In genomic region chr1:55689800-55690199, GRCh38 we compare ENCODE assay signal across 18 cellular contexts.
DNase-seq lines count a peak whose midpoint lies in the region; ATAC-seq and TF ChIP-seq lines count a peak whose summit lies in the region.
"Had no signal": no experiment of that assay in that cellular context is flagged by ENCODE, and none has a peak within 500 bp of the region (broad histone marks: within the 10 kb centered on the region; RNA-seq: fewer than 3 reads in every experiment).

No MANE protein-coding gene starts in this region.

- H3K27me3 ChIP-seq in SK-N-SH (ENCODE audit: insufficient read depth) (no peaks in the 10 kb centered on the region), mesenchymal stem cell (ENCODE audit: control insufficient read depth in 1 of 2, insufficient read depth in 1 of 2, low read length in 2 of 2) (no peaks in the 10 kb centered on the region), trophoblast cell (ENCODE audit: insufficient read depth, low read length) (no peaks in the 10 kb centered on the region), PC-9 (ENCODE audit: insufficient read depth, low read depth) (no peaks in the 10 kb centered on the region)
- H3K27me3 ChIP-seq: BLaER1 had no signal

- no peak overlapping the region for H4K91ac ChIP-seq in mesenchymal stem cell (ENCODE audit: low read length)
- H4K91ac ChIP-seq in trophoblast cell (ENCODE audit: low read depth, low read length), result no peak overlapping the region

- H3K9me2 ChIP-seq in SK-N-SH, result no peaks in the 10 kb centered on the region
- no peaks in the 10 kb centered on the region for H3K9me2 ChIP-seq in PC-9 (ENCODE audit: insufficient read depth)

- H3K79me1 ChIP-seq in mesenchymal stem cell (replicated peaks; ENCODE audit: low read length, poor library complexity, severe bottlenecking), result no peaks in the 10 kb centered on the region
- H3K79me1 ChIP-seq in trophoblast cell (ENCODE audit: low read length), result peaks cover 49% of the 10 kb centered on the region

- no peak overlapping the region for H2BK15ac ChIP-seq in mesenchymal stem cell (ENCODE audit: low read depth, poor library complexity, severe bottlenecking)

- BruUV-seq in PC-9 (replicated peaks; lab: Mats Ljungman, UMichigan), result no TSS peak

- H3K4me1 ChIP-seq in SK-N-SH (ENCODE audit: control insufficient read depth in 1 of 2, insufficient read depth in 2 of 2, low read depth in 1 of 2, low read length in 1 of 2), result peaks cover 10 to 53% of the 10 kb centered on the region in 2 experiments; a peak in 2 of 4 replicates
- H3K4me1 ChIP-seq in mesenchymal stem cell (ENCODE audit: control insufficient read depth, insufficient read depth, low read depth, low read length), result no peaks in the 10 kb centered on the region
- H3K4me1 ChIP-seq in trophoblast cell (ENCODE audit: control insufficient read depth in 1 of 2, insufficient read depth in 2 of 2, low read length in 2 of 2), result peaks cover 10 to 14% of the 10 kb centered on the region in 2 experiments
- no peaks in the 10 kb centered on the region for H3K4me1 ChIP-seq in PC-9 (replicated peaks; ENCODE audit: insufficient read depth)
- H3K4me1 ChIP-seq: BLaER1 had no signal

- H3K23ac ChIP-seq in mesenchymal stem cell (ENCODE audit: low read length in 2 of 2), result no peak overlapping the region
- H3K23ac ChIP-seq in trophoblast cell (ENCODE audit: low read length), result no peak overlapping the region

- H3K14ac ChIP-seq in mesenchymal stem cell (ENCODE audit: low read length in 2 of 2) (no peak overlapping the region), trophoblast cell (ENCODE audit: low read length) (no peak overlapping the region)

- DNase-seq in SK-N-SH, result no peak
- no peak for DNase-seq in mesenchymal stem cell
- DNase-seq in trophoblast cell, result no peak
- DNase-seq in RWPE1 (ENCODE audit: low spot score), result no peak
- no peak for DNase-seq in PC-9
- DNase-seq: Calu3; CD4-positive, alpha-beta T cell; COR-L47; DMS53; DMS79 treated with DMSO at 0.1 percent for 48 hours; GF-D8; H9 had no signal

- intact Hi-C loops in PC-9 (cut with micrococcal nuclease; ENCODE audit: unreplicated experiment), result no loop called here

- POLR2A ChIA-PET in SK-N-SH (lab: Yijun Ruan, JAX) (interaction anchor here (1.0 kb wide), 1 partner anchor 49 kb away, joined by 4 read pairs; no protein-coding TSS in a partner anchor), RWPE1 (lab: Yijun Ruan, JAX; ENCODE audit: low non-redundant PET) (no interaction called here), PC-9 (lab: Charles Lee; ENCODE audit: unreplicated experiment) (no interaction called here)

- H2BK12ac ChIP-seq in mesenchymal stem cell (ENCODE audit: low read length in 2 of 2) (peak overlapping the region in 1 of 2 experiments; percentile 24), trophoblast cell (ENCODE audit: low read length) (peak overlapping the region; percentile 85)

- no peak overlapping the region for H2BK5ac ChIP-seq in mesenchymal stem cell (ENCODE audit: low read depth, low read length, poor library complexity, severe bottlenecking)
- H2BK5ac ChIP-seq in trophoblast cell (ENCODE audit: low read depth, low read length, poor library complexity), result no peak overlapping the region

- H3K9ac ChIP-seq in SK-N-SH (no peak overlapping the region), mesenchymal stem cell (ENCODE audit: low read length) (peak overlapping the region; percentile 57), trophoblast cell (ENCODE audit: low read length) (no peak overlapping the region)
- H3K9ac ChIP-seq: BLaER1 had no signal

- no peak overlapping the region for H4K12ac ChIP-seq in trophoblast cell (ENCODE audit: low read depth, low read length)

- no peak for ATAC-seq in SK-N-SH treated with all-trans-retinoic acid at 6 μM for 48 hours
- ATAC-seq: GM23338, HCT116 had no signal

- H3K4ac ChIP-seq in mesenchymal stem cell (ENCODE audit: low read depth in 1 of 2, low read length in 2 of 2) (no peak overlapping the region), trophoblast cell (ENCODE audit: low read depth, low read length) (no peak overlapping the region)

- H3K36me3 ChIP-seq in SK-N-SH (replicated peaks in 1 of 2; ENCODE audit: control insufficient read depth in 1 of 2, insufficient read depth in 2 of 2, low read length in 1 of 2), result no peaks in the 10 kb centered on the region
- no peaks in the 10 kb centered on the region for H3K36me3 ChIP-seq in mesenchymal stem cell (ENCODE audit: control insufficient read depth in 1 of 2, insufficient read depth in 2 of 2, low read depth in 1 of 2, low read length in 2 of 2)
- H3K36me3 ChIP-seq in trophoblast cell (ENCODE audit: control insufficient read depth in 1 of 2, insufficient read depth in 2 of 2, low read length in 2 of 2), result no peaks in the 10 kb centered on the region
- H3K36me3 ChIP-seq in PC-9 (ENCODE audit: low read depth), result no peaks in the 10 kb centered on the region
- H3K36me3 ChIP-seq: BLaER1 had no signal

- H3K4me3 ChIP-seq in SK-N-SH (ENCODE audit: low read depth in 2 of 2, low read length in 1 of 2) (no peak overlapping the region), mesenchymal stem cell (ENCODE audit: insufficient read depth in 1 of 2, low read depth in 1 of 2, low read length in 2 of 2) (no peak overlapping the region), trophoblast cell (ENCODE audit: low read depth, low read length) (no peak overlapping the region), PC-9 (no peak overlapping the region)
- H3K4me3 ChIP-seq: BLaER1, GM23338 had no signal

- H3F3A ChIP-seq in SK-N-SH (replicated peaks; ENCODE audit: insufficient read depth) (peaks cover 4% of the 10 kb centered on the region), PC-9 (ENCODE audit: insufficient read depth, low read depth) (no peaks in the 10 kb centered on the region)

- TF ChIP-seq EP300 in SK-N-SH (IDR thresholded peaks at IDR 0.05; ENCODE audit: borderline replicate concordance in 1 of 2, low read depth in 1 of 2, low read length in 1 of 2), result peak in 1 of 2 experiments; percentile 71; a peak in 2 of 4 replicates

- H3K9me3 ChIP-seq in SK-N-SH, result no peaks in the 10 kb centered on the region
- H3K9me3 ChIP-seq in mesenchymal stem cell (ENCODE audit: control insufficient read depth, low read length), result no peaks in the 10 kb centered on the region
- H3K9me3 ChIP-seq in trophoblast cell (ENCODE audit: insufficient read depth, low read depth, low read length), result no peaks in the 10 kb centered on the region
- H3K9me3 ChIP-seq in PC-9 (ENCODE audit: insufficient read depth, low read depth), result no peaks in the 10 kb centered on the region
- H3K9me3 ChIP-seq: BLaER1 had no signal

- H3K27ac ChIP-seq in SK-N-SH (ENCODE audit: low read depth in 2 of 2, low read length in 1 of 2) (peak overlapping the region in 1 of 2 experiments; percentile 88; a peak in 2 of 4 replicates), mesenchymal stem cell (ENCODE audit: low read length, poor library complexity, severe bottlenecking) (no peak overlapping the region), trophoblast cell (ENCODE audit: low read depth, low read length) (no peak overlapping the region), RWPE1 (no peak overlapping the region), PC-9 (no peak overlapping the region)
- H3K27ac ChIP-seq: 22Rv1, BLaER1, C4-2B had no signal

- H2AFZ ChIP-seq in SK-N-SH (ENCODE audit: low read depth) (no peak overlapping the region), mesenchymal stem cell (ENCODE audit: low read depth, low read length) (no peak overlapping the region), trophoblast cell (ENCODE audit: insufficient read depth, low read length, poor library complexity) (no peak overlapping the region), PC-9 (no peak overlapping the region)
- H2AFZ ChIP-seq: GM23338 had no signal

- 98% methylated on average over 3 of the region's 3 CpGs for WGBS in SK-N-SH (ENCODE audit: low lambda C conversion rate)
- WGBS in mesenchymal stem cell, result 100% methylated on average over 1 of the region's 3 CpGs
- WGBS in trophoblast cell (ENCODE audit: extremely low coverage, insufficient coverage, insufficient read length), result no CpG with 5 or more reads among the region's 3 CpGs

- CTCF ChIA-PET in SK-N-SH (lab: Yijun Ruan, JAX) (interaction anchor here (1.4 to 1.6 kb wide), 2 partner anchors 16 to 895 kb away, joined by 3 read pairs; no protein-coding TSS in a partner anchor), RWPE1 (lab: Yijun Ruan, JAX) (no interaction called here), PC-9 (lab: Charles Lee) (interaction anchor here (0.6 kb wide), 1 partner anchor 102 kb away, joined by 3 read pairs; no protein-coding TSS in a partner anchor)

- no peak overlapping the region for H3K18ac ChIP-seq in mesenchymal stem cell (ENCODE audit: low read depth in 1 of 2, low read length in 2 of 2)
- no peak overlapping the region for H3K18ac ChIP-seq in trophoblast cell (ENCODE audit: low read length)

- TF ChIP-seq RAD21 in SK-N-SH (IDR thresholded peaks at IDR 0.05; ENCODE audit: low read length), result no peak

- no peak overlapping the region for H3K4me2 ChIP-seq in SK-N-SH
- H3K4me2 ChIP-seq in mesenchymal stem cell (ENCODE audit: low read length, poor library complexity, severe bottlenecking), result no peak overlapping the region
- H3K4me2 ChIP-seq in trophoblast cell (ENCODE audit: low read length), result no peak overlapping the region
- H3K4me2 ChIP-seq in PC-9, result no peak overlapping the region
- H3K4me2 ChIP-seq: BLaER1, GM23338 had no signal

- H4K20me1 ChIP-seq in SK-N-SH (ENCODE audit: insufficient read depth) (no peaks in the 10 kb centered on the region), PC-9 (ENCODE audit: insufficient read depth) (no peaks in the 10 kb centered on the region)
- H4K20me1 ChIP-seq: BLaER1 had no signal

- no peak overlapping the region for H4K8ac ChIP-seq in mesenchymal stem cell (ENCODE audit: low read length)
- H4K8ac ChIP-seq in trophoblast cell (ENCODE audit: low read depth, low read length), result no peak overlapping the region

- TF ChIP-seq CTCF in SK-N-SH (IDR thresholded peaks at IDR 0.05), result no peak
- no peak for TF ChIP-seq CTCF in RWPE1 (conservative IDR thresholded peaks at IDR 0.05; ENCODE audit: low read depth)
- no peak for TF ChIP-seq CTCF in PC-9 (conservative IDR thresholded peaks at IDR 0.05)

- H2BK120ac ChIP-seq in mesenchymal stem cell (ENCODE audit: low read depth, low read length), result no peak overlapping the region
- no peak overlapping the region for H2BK120ac ChIP-seq in trophoblast cell (ENCODE audit: insufficient read depth, low read length, poor library complexity)

- no peaks in the 10 kb centered on the region for H3K79me2 ChIP-seq in SK-N-SH (ENCODE audit: insufficient read depth)
- peaks cover 2% of the 10 kb centered on the region for H3K79me2 ChIP-seq in trophoblast cell (ENCODE audit: control insufficient read depth, insufficient read depth, low read length, poor library complexity)
- H3K79me2 ChIP-seq in PC-9 (ENCODE audit: low read depth), result no peaks in the 10 kb centered on the region

- no peak overlapping the region for H2AK5ac ChIP-seq in mesenchymal stem cell (ENCODE audit: low read length, severe bottlenecking)
- no peak overlapping the region for H2AK5ac ChIP-seq in trophoblast cell (ENCODE audit: low read length)

TF ChIP-seq in SK-N-SH, 30 proteins besides CTCF, POLR2A, EP300 and RAD21:
- TF ChIP-seq TCF12 (IDR thresholded peaks at IDR 0.05) (no peak), GATA2 (CRISPR knock-in tag; IDR thresholded peaks at IDR 0.05) (peak; percentile 61)

TF ChIP-seq in SK-N-SH treated with all-trans-retinoic acid at 6 μM for 48 hours, 23 proteins besides CTCF, POLR2A, EP300 and RAD21 (continues in another document):
- TF ChIP-seq CSDC2 (CRISPR knock-in tag; IDR thresholded peaks at IDR 0.05), result no peak
- TF ChIP-seq BACH2 (CRISPR knock-in tag; IDR thresholded peaks at IDR 0.05; ENCODE audit: borderline replicate concordance), result no peak
- no peak for TF ChIP-seq ISL1 (CRISPR knock-in tag; IDR thresholded peaks at IDR 0.05)
